Comparison of ENCODE assay signal across 21 cellular contexts in genomic region chr18:24792164-24792563, GRCh38.
A peak's percentile ranks its signal among the peaks of the same experiment; 100 is the strongest.
DNase-seq lines count a peak whose midpoint lies in the region; ATAC-seq and TF ChIP-seq lines count a peak whose summit lies in the region.
"Had no signal": no experiment of that assay in that cellular context is flagged by ENCODE, and none has a peak within 500 bp of the region (broad histone marks: within the 10 kb centered on the region; RNA-seq: fewer than 3 reads in every experiment).

No MANE protein-coding gene starts in this region.

- intact Hi-C loops in left lung (cut with DNase I) (no loop called here), upper lobe of right lung (cut with DNase I) (no loop called here), head of caudate nucleus (cut with DNase I) (no loop called here)

- H3K36me3 ChIP-seq in left lung (no peaks in the 10 kb centered on the region), upper lobe of right lung (no peaks in the 10 kb centered on the region)
- H3K36me3 ChIP-seq: BLaER1 treated with 17β-estradiol and CSF1 and Interleukin-3, amounts not matched to agents 10 nM and 100 nM; suprapubic skin had no signal

- TF ChIP-seq CTCF in left lung (IDR thresholded peaks at IDR 0.05) (no peak), upper lobe of right lung (IDR thresholded peaks at IDR 0.05) (no peak)

- H3K27ac ChIP-seq in left lung, result no peak overlapping the region
- H3K27ac ChIP-seq in upper lobe of right lung, result no peak overlapping the region
- H3K27ac ChIP-seq: BLaER1 treated with 17β-estradiol and CSF1 and Interleukin-3, amounts not matched to agents 10 nM and 100 nM; epithelial cell of prostate; RWPE1; suprapubic skin had no signal

- no peak overlapping the region for H3K4me3 ChIP-seq in left lung
- H3K4me3 ChIP-seq in upper lobe of right lung, result no peak overlapping the region
- H3K4me3 ChIP-seq: BLaER1 treated with 17β-estradiol and CSF1 and Interleukin-3, amounts not matched to agents 10 nM and 100 nM; lung; suprapubic skin had no signal

- no peaks in the 10 kb centered on the region for H3K27me3 ChIP-seq in left lung
- H3K27me3 ChIP-seq in upper lobe of right lung, result peaks cover 7% of the 10 kb centered on the region
- H3K27me3 ChIP-seq: BLaER1 treated with 17β-estradiol and CSF1 and Interleukin-3, amounts not matched to agents 10 nM and 100 nM; suprapubic skin had no signal

- H3K9me3 ChIP-seq in left lung, result peaks cover 0 to 9% of the 10 kb centered on the region in 2 donors
- no peaks in the 10 kb centered on the region for H3K9me3 ChIP-seq in upper lobe of right lung

- peak; percentile 92 for ATAC-seq in left lung
- peak; percentile 87 for ATAC-seq in upper lobe of right lung
- ATAC-seq: natural killer cell had no signal

- DNase-seq in NCI-H2171 treated with DMSO at 0.1 percent for 48 hours (lab: John Stamatoyannopoulos, UW) (peak; percentile 32), NCI-H2171 (lab: John Stamatoyannopoulos, UW) (no peak), cerebellar cortex (ENCODE audit: low spot score) (peak; percentile 81), left lung (no peak), upper lobe of right lung (no peak), NCI-H1694 (lab: John Stamatoyannopoulos, UW) (no peak), NCI-H748 treated with DMSO at 0.1 percent for 48 hours (lab: John Stamatoyannopoulos, UW) (no peak), head of caudate nucleus (no peak)
- DNase-seq: 8988T; activated CD4-positive, alpha-beta T cell treated with anti-CD3 and anti-CD28 coated beads, Interleukin-2, amount 50 U/mL, for 1 hour; activated naive CD4-positive, alpha-beta T cell treated with anti-CD3 and anti-CD28 coated beads for 36 hours; aorta; cortex of kidney; Karpas-422; natural killer cell; NCI-H1417 treated with DMSO at 0.1 percent for 48 hours had no signal

- H3K4me1 ChIP-seq in left lung (no peaks in the 10 kb centered on the region), upper lobe of right lung (no peaks in the 10 kb centered on the region)
- H3K4me1 ChIP-seq: BLaER1 treated with 17β-estradiol and CSF1 and Interleukin-3, amounts not matched to agents 10 nM and 100 nM; suprapubic skin had no signal

Comparison
In these comparisons a context has a peak if more than half of its experiments do, and no peak if none do; other contexts are left out.
1. DNase-seq: peak in NCI-H2171 treated with DMSO at 0.1 percent for 48 hours (single experiment) and cerebellar cortex (single experiment); none in NCI-H2171 (single experiment), left lung (0 of 2), upper lobe of right lung (single experiment), NCI-H1694 (single experiment), NCI-H748 treated with DMSO at 0.1 percent for 48 hours (single experiment) and head of caudate nucleus (0 of 42).